ENCODE assay signal across 19 cellular contexts in genomic region chr20:40322941-40323340, GRCh38.
"Had no signal": no experiment of that assay in that cellular context is flagged by ENCODE, and none has a peak within 500 bp of the region (broad histone marks: within the 10 kb centered on the region; RNA-seq: fewer than 3 reads in every experiment).

No MANE protein-coding gene starts in this region.

- H3K9me3 ChIP-seq: body of pancreas, tibial artery had no signal

- ATAC-seq: activated T-cell treated with anti-CD3 and anti-CD28 coated beads, Interleukin-2, amount 50 U/mL, for 4 hours; body of pancreas; stimulated activated naive CD8-positive, alpha-beta T cell treated with anti-CD3 and anti-CD28 coated beads, Interleukin-15, Interleukin-2, amounts not matched to agents 100 U/mL and 50 U/mL, for 24 hours had no signal

- H3K27ac ChIP-seq: body of pancreas, epithelial cell of prostate, tibial artery had no signal

- H3K36me3 ChIP-seq: tibial artery had no signal

- H3K4me1 ChIP-seq: body of pancreas, tibial artery had no signal

- H3K4me3 ChIP-seq: body of pancreas, tibial artery had no signal

- DNase-seq: activated CD4-positive, alpha-beta T cell treated with anti-CD3 and anti-CD28 coated beads, Interleukin-2, amount 10 ng/mL, durations not matched to agents 24 days and 14 days; activated CD8-positive, alpha-beta memory T cell treated with anti-CD3 and anti-CD28 coated beads, Interleukin-2, amount 50 U/mL, for 4 hours; activated naive CD4-positive, alpha-beta T cell treated with anti-CD3 and anti-CD28 coated beads for 36 hours; activated T-cell treated with anti-CD3 and anti-CD28 coated beads, Interleukin-2, amount 50 U/mL, for 4 hours; caudate nucleus; endodermal cell; hypothalamus; islet precursor cell; midbrain; occipital lobe; posterior cingulate gyrus; stimulated activated CD4-positive, alpha-beta T cell treated with anti-CD3 and anti-CD28 coated beads, Interleukin-12 subunit alpha, Interleukin-12 subunit beta, amount 100 ng/mL, for 4 hours; stimulated activated CD4-positive, alpha-beta T cell treated with anti-CD3 and anti-CD28 coated beads, Interleukin-1b, Interleukin-23, amount 100 ng/mL, for 48 hours; stimulated activated naive CD8-positive, alpha-beta T cell treated with anti-CD3 and anti-CD28 coated beads, Interleukin-15, Interleukin-2, amounts not matched to agents 100 U/mL and 50 U/mL, for 24 hours; substantia nigra; T-helper 9 cell; tibial artery had no signal

- H3K27me3 ChIP-seq: body of pancreas, tibial artery had no signal
